1 cellular context compared by ENCODE assay signal in the genomic region with DNA sequence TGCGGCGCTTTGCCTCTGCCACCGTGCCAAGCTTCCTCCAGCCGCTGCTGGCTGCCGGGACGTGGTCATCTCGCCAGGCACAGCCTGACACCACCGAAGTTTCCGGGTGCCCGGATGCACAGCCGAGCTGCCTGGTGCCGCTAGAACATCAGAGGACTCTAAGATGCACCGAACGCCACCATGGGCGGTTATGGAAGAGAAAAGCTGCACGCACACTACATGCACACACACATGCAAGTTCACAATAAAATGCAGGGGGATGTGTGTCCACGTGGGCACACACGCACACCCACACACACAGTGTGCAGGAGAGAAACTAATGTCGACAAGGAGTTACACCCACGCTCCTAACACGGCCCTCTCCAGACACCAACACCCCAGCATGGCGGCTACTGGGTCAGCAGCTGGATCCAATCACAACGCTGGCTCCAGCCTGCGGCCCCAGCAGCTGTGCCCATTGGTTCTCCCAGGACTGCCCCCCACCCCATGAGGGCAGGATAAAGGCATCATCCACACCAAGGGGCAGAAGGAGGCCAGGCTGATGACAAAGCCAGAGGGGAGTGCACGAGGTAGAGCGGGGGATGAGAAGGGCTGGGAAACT.
TF ChIP-seq lines count a peak whose summit lies in the region.

No MANE protein-coding gene starts in this region.

TF ChIP-seq in GM23338, 12 proteins besides CTCF, POLR2A, EP300 and RAD21 (continued from another document):
- no peak for TF ChIP-seq ZNF462 (CRISPR knock-in tag; IDR thresholded peaks at IDR 0.05)
- TF ChIP-seq JUNB (IDR thresholded peaks at IDR 0.05; ENCODE audit: unreplicated experiment) = no peak
- TF ChIP-seq STAT1 (IDR thresholded peaks at IDR 0.05; ENCODE audit: unreplicated experiment) = no peak
- no peak for TF ChIP-seq ZNF331 (CRISPR knock-in tag; IDR thresholded peaks at IDR 0.05; ENCODE audit: low read depth)
- TF ChIP-seq NANOG (IDR thresholded peaks at IDR 0.05; ENCODE audit: borderline replicate concordance) = no peak
- TF ChIP-seq, protein P1, sequence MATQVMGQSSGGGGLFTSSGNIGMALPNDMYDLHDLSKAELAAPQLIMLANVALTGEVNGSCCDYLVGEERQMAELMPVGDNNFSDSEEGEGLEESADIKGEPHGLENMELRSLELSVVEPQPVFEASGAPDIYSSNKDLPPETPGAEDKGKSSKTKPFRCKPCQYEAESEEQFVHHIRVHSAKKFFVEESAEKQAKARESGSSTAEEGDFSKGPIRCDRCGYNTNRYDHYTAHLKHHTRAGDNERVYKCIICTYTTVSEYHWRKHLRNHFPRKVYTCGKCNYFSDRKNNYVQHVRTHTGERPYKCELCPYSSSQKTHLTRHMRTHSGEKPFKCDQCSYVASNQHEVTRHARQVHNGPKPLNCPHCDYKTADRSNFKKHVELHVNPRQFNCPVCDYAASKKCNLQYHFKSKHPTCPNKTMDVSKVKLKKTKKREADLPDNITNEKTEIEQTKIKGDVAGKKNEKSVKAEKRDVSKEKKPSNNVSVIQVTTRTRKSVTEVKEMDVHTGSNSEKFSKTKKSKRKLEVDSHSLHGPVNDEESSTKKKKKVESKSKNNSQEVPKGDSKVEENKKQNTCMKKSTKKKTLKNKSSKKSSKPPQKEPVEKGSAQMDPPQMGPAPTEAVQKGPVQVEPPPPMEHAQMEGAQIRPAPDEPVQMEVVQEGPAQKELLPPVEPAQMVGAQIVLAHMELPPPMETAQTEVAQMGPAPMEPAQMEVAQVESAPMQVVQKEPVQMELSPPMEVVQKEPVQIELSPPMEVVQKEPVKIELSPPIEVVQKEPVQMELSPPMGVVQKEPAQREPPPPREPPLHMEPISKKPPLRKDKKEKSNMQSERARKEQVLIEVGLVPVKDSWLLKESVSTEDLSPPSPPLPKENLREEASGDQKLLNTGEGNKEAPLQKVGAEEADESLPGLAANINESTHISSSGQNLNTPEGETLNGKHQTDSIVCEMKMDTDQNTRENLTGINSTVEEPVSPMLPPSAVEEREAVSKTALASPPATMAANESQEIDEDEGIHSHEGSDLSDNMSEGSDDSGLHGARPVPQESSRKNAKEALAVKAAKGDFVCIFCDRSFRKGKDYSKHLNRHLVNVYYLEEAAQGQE (IDR thresholded peaks at IDR 0.05; ENCODE audit: unreplicated experiment) = no peak
